ENCODE assay signal across 23 cellular contexts in the genomic region with DNA sequence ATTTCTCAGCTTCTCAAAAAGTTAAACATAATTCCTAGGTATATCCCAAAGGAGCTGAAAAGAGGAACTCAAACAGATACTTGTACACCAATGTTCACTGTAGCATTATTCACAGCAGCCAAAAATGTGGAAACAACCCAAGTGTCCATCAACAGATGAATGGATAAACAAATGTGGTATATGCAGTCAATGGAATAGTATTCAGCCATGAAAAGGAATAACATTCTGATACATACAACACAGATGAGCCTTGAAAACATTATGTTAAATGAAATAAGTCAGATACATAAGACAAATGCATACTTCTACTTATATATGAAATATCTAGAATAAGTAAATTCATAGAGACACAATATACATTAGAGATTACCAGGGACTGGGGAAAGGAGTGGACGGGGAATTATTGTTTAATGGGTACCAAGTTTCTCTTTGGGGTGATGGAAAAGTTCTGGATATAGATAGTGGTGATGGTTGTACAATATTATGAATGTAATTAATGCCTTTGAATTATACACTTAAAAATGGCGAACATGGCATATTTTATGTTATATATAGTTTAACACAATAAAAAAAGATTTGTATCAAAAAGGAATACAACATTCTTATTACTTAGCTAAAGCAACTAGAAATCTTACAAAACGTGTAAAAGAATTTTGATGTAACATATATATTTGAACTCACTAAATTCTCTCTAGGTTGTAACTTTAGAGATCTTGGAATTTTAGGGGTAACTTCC. TPM values are rescaled to one million over a fixed set of nuclear protein-coding genes. Genes with fewer than 3 reads are reported as not detected.
"Had no signal": no experiment of that assay in that cellular context is flagged by ENCODE, and none has a peak within 500 bp of the region (broad histone marks: within the 10 kb centered on the region; RNA-seq: fewer than 3 reads in every experiment).

No MANE protein-coding gene starts in this region.

- H3K4me3 ChIP-seq: MG63, SJSA1, SK-N-MC had no signal

- H3K36me3 ChIP-seq: MG63 had no signal

- DNase-seq: Karpas-422, KG1, MG63, NCI-H1092 treated with DMSO at 0.1 percent for 48 hours, NCI-H1436, NCI-H187, NCI-H2029, NCI-H2081 treated with DMSO at 0.1 percent for 48 hours, NCI-H2171, NCI-H226, NCI-H446, NCI-H510A, NCI-H524 treated with DMSO at 0.1 percent for 48 hours, NCI-H69, NCI-H774, Right ventricle myocardium superior, RPMI8226, SIG-M5 had no signal

- H3K27ac ChIP-seq: HL-60, SJSA1, SK-N-MC had no signal

- FAIRE-seq: HTR-8/SVneo, RCC 7860 had no signal

- H3K27me3 ChIP-seq: MG63, SJSA1 had no signal

- H3K9me3 ChIP-seq: MG63, SJSA1 had no signal

- H3K4me1 ChIP-seq: SJSA1 had no signal

RNA-seq across cellular contexts. Expression of a gene that starts 35.6 kb away (rescaled TPM):
- total RNA-seq: Right ventricle myocardium superior, SJSA1 had no signal
